In the genomic region with DNA sequence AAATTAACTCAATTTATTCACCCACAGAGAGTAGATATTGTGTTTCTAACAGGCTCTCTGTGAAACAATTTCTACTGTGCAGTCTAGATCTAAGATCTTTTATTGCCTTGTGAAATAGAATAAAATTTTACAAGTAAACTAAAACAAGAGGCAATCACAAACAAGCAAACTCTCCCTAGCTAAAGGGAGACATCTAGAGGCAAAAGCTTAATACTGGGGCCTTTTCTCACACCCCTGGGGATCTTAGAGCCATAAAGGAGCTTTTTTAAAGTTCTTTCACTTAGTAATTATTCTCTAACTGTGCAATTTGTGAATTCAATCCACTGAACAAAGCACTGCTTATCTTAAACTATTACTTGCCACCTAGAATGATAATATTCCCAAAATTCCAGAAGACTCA, we compare ENCODE assay signal across 11 cellular contexts. TPM values are rescaled to one million over a fixed set of nuclear protein-coding genes. Genes with fewer than 3 reads are reported as not detected.
DNase-seq lines count a peak whose midpoint lies in the region; ATAC-seq, FAIRE-seq and TF ChIP-seq lines count a peak whose summit lies in the region.
"Had no signal": no experiment of that assay in that cellular context is flagged by ENCODE, and none has a peak within 500 bp of the region (broad histone marks: within the 10 kb centered on the region; RNA-seq: fewer than 3 reads in every experiment).

No MANE protein-coding gene starts in this region.

- H3K9me3 ChIP-seq in OCI-LY3 (ENCODE audit: insufficient read depth, low read length) (no peaks in the 10 kb centered on the region), H1 (ENCODE audit: insufficient read depth in 2 of 2, low read depth in 1 of 2, low read length in 1 of 2) (no peaks in the 10 kb centered on the region), smooth muscle cell (replicated peaks; ENCODE audit: low read depth) (no peaks in the 10 kb centered on the region)

- H3K56ac ChIP-seq in H1 (replicated peaks; ENCODE audit: insufficient read length, low read depth, low read length), result no peak overlapping the region

- H3K14ac ChIP-seq in H1 (ENCODE audit: insufficient read length), result no peak overlapping the region

- H3K36me3 ChIP-seq in OCI-LY3 (replicated peaks; ENCODE audit: low read depth, low read length) (peaks cover 23% of the 10 kb centered on the region), H1 (ENCODE audit: control insufficient read depth in 2 of 4, insufficient read depth in 4 of 4, low read length in 3 of 4) (no peaks in the 10 kb centered on the region), smooth muscle cell (ENCODE audit: low read depth) (no peaks in the 10 kb centered on the region)

- no peak overlapping the region for H4K8ac ChIP-seq in H1 (ENCODE audit: extremely low read depth, insufficient read depth, low read length)

- no peak for TF ChIP-seq POLR2A in H1 (IDR thresholded peaks at IDR 0.05; ENCODE audit: control extremely low read depth in 1 of 2, low read depth in 2 of 2, low read length in 2 of 2)

- H2BK5ac ChIP-seq in H1 (ENCODE audit: low read depth, low read length), result no peak overlapping the region

- peak; percentile 35 for DNase-seq in NOMO-1 treated with DMSO at 0.1 percent for 48 hours (lab: John Stamatoyannopoulos, UW; ENCODE audit: unreplicated experiment)
- DNase-seq in NOMO-1 treated with dmso at 0.1 percent for 144 hours (lab: John Stamatoyannopoulos, UW; ENCODE audit: unreplicated experiment), result no peak
- no peak for DNase-seq in H1 (ENCODE audit: low read depth in 1 of 2, low spot score in 2 of 2)
- DNase-seq in smooth muscle cell (lab: John Stamatoyannopoulos, UW; ENCODE audit: unreplicated experiment), result no peak
- no peak for DNase-seq in HuH-7 (ENCODE audit: low spot score)
- DNase-seq in RPMI8226, result no peak
- DNase-seq: CD8-positive, alpha-beta T cell; Right ventricle myocardium superior had no signal

- peaks cover 12% of the 10 kb centered on the region for H3F3A ChIP-seq in smooth muscle cell (ENCODE audit: low read depth)

- CTCF ChIA-PET in H1 (lab: Charles Lee; ENCODE audit: partially characterized antibody), result interaction anchor here (0.5 to 2.5 kb wide), 14 partner anchors 10 to 265 kb away, joined by 3 to 12 read pairs (median 4); partner anchors contain the start of gene ALG9

- H3K18ac ChIP-seq in H1 (ENCODE audit: extremely low read depth, low read length), result no peak overlapping the region

- H3K9ac ChIP-seq in OCI-LY3 (ENCODE audit: low read length) (no peak overlapping the region), H1 (replicated peaks in 1 of 4; ENCODE audit: extremely low read depth in 1 of 4, low read depth in 3 of 4, low read length in 3 of 4) (no peak overlapping the region), smooth muscle cell (ENCODE audit: low read depth) (no peak overlapping the region)

- H3K79me1 ChIP-seq in H1 (ENCODE audit: low read depth, low read length), result no peaks in the 10 kb centered on the region

- no peak overlapping the region for H2AFZ ChIP-seq in OCI-LY3 (ENCODE audit: low read depth, low read length)
- no peak overlapping the region for H2AFZ ChIP-seq in H1 (ENCODE audit: low read length)
- H2AFZ ChIP-seq in smooth muscle cell (ENCODE audit: low read depth), result no peak overlapping the region

- no peaks in the 10 kb centered on the region for H3K79me2 ChIP-seq in OCI-LY3 (ENCODE audit: low read length)
- no peaks in the 10 kb centered on the region for H3K79me2 ChIP-seq in H1 (ENCODE audit: control insufficient read depth in 1 of 2, insufficient read depth in 2 of 2, low read length in 2 of 2)
- H3K79me2 ChIP-seq in smooth muscle cell (ENCODE audit: low read depth), result no peaks in the 10 kb centered on the region

- H2BK20ac ChIP-seq in H1 (ENCODE audit: low read length), result no peak overlapping the region

- POLR2A ChIA-PET in H1 (lab: Charles Lee; ENCODE audit: partially characterized antibody), result interaction anchor here (0.7 kb wide), 1 partner anchor 10 kb away, joined by 3 read pairs; no protein-coding TSS in a partner anchor

- H3K23me2 ChIP-seq in H1 (ENCODE audit: low read depth, low read length), result no peaks in the 10 kb centered on the region

- H3K4me3 ChIP-seq in OCI-LY3 (ENCODE audit: low read length) (no peak overlapping the region), H1 (ENCODE audit: extremely low read depth in 1 of 4, insufficient read depth in 2 of 4, low read depth in 3 of 4, low read length in 4 of 4) (no peak overlapping the region), smooth muscle cell (no peak overlapping the region)

- no peak overlapping the region for H3K4me2 ChIP-seq in OCI-LY3 (ENCODE audit: low read length)
- H3K4me2 ChIP-seq in H1 (ENCODE audit: insufficient read depth in 1 of 2, low read depth in 2 of 2, low read length in 2 of 2), result no peak overlapping the region
- no peak overlapping the region for H3K4me2 ChIP-seq in smooth muscle cell

- H4K91ac ChIP-seq in H1 (replicated peaks; ENCODE audit: insufficient read length, low read length), result no peak overlapping the region

- H2BK12ac ChIP-seq in H1 (ENCODE audit: low read depth, low read length), result no peak overlapping the region

- H3K4ac ChIP-seq in H1 (replicated peaks; ENCODE audit: insufficient read length, low read depth, low read length), result no peak overlapping the region

- no peak overlapping the region for H3K23ac ChIP-seq in H1 (ENCODE audit: insufficient read length)

- H4K20me1 ChIP-seq in OCI-LY3 (ENCODE audit: insufficient read depth, low read length) (no peaks in the 10 kb centered on the region), H1 (replicated peaks in 1 of 2; ENCODE audit: control insufficient read depth in 1 of 2, insufficient read depth in 2 of 2, low read length in 2 of 2) (no peaks in the 10 kb centered on the region), smooth muscle cell (ENCODE audit: low read depth) (peaks cover under 1% of the 10 kb centered on the region)

- no peak for TF ChIP-seq EP300 in H1 (IDR thresholded peaks at IDR 0.05; ENCODE audit: borderline replicate concordance in 1 of 2, low read depth in 2 of 2, low read length in 2 of 2)

- TF ChIP-seq CTCF in OCI-LY3 (IDR thresholded peaks at IDR 0.05; ENCODE audit: low read depth, low read length) (peak; percentile 51), H1 (IDR thresholded peaks at IDR 0.05; ENCODE audit: control extremely low read depth in 1 of 3, insufficient read depth in 1 of 3, low read depth in 1 of 3, low read length in 3 of 3) (peak in 2 of 3 experiments; percentile 18 to 41; a peak in 2 of 4 replicates), smooth muscle cell (IDR thresholded peaks at IDR 0.05; ENCODE audit: borderline replicate concordance, insufficient read depth, poor library complexity, severe bottlenecking) (peak; percentile 25)

- H3K27me3 ChIP-seq in OCI-LY3 (ENCODE audit: low read depth, low read length) (no peaks in the 10 kb centered on the region), H1 (replicated peaks in 1 of 4; ENCODE audit: control insufficient read depth in 3 of 4, extremely low read depth in 1 of 4, insufficient read depth in 3 of 4, low read length in 3 of 4) (no peaks in the 10 kb centered on the region), smooth muscle cell (ENCODE audit: low read depth) (no peaks in the 10 kb centered on the region)

- H3K27ac ChIP-seq in OCI-LY3 (ENCODE audit: low read length), result no peak overlapping the region
- H3K27ac ChIP-seq in H1 (ENCODE audit: low read depth, low read length), result no peak overlapping the region
- H3K27ac ChIP-seq in smooth muscle cell (ENCODE audit: low read depth), result no peak overlapping the region

- no peak for ATAC-seq in GM19324 (IDR thresholded peaks at IDR 0.05; ENCODE audit: low FRiP score, unreplicated experiment)
- ATAC-seq: activated T-helper 17 cell treated with anti-CD3 and anti-CD28 coated beads, Interleukin-2, amount 50 U/mL, for 72 hours; CD8-positive, alpha-beta T cell had no signal

- TF ChIP-seq RAD21 in H1 (IDR thresholded peaks at IDR 0.05 in 1 of 2, conservative IDR thresholded peaks at IDR 0.05 in 1 of 2; ENCODE audit: low read depth in 2 of 2, low read length in 2 of 2), result peak; percentile 40 to 56

- H3K4me1 ChIP-seq in OCI-LY3 (ENCODE audit: low read length), result no peaks in the 10 kb centered on the region
- H3K4me1 ChIP-seq in H1 (replicated peaks in 1 of 4; ENCODE audit: control insufficient read depth in 3 of 4, insufficient read depth in 4 of 4, low read length in 3 of 4), result no peaks in the 10 kb centered on the region; a peak in 1 of 7 replicates
- peaks cover 8% of the 10 kb centered on the region for H3K4me1 ChIP-seq in smooth muscle cell (ENCODE audit: low read depth)

- no peak overlapping the region for H4K5ac ChIP-seq in H1 (ENCODE audit: insufficient read length, low read depth, low read length)

- H2BK120ac ChIP-seq in H1 (replicated peaks; ENCODE audit: low read depth, low read length), result no peak overlapping the region

- H2AK5ac ChIP-seq in H1 (ENCODE audit: low read depth, low read length), result no peak overlapping the region

- no peak overlapping the region for H2BK15ac ChIP-seq in H1 (ENCODE audit: low read length)

- FAIRE-seq in H1 (lab: Jason Lieb, UNC), result no peak

RNA-seq across cellular contexts. Expression of gene ALG9, which starts 19.7 kb away (rescaled TPM):
- 16.4 and 23.5 TPM in 2 replicates for total RNA-seq in H1 (2021; fragmentation: NEBNext Ultra II Directional; extraction: Animal tissue kit (Norgen Biotek cat#: 25700))
- polyA plus RNA-seq in H1 (2011; rRNA removed), result 17.8 and 24.5 TPM in 2 replicates
- polyA plus RNA-seq in H1 (2011; cell fraction: cytosol; rRNA removed), result 21.5 TPM
- polyA plus RNA-seq in H1 (2011; cell fraction: nucleus; rRNA removed), result 14.6 TPM
- polyA plus RNA-seq in H1 (2012, experiment 1 of 2), result 17.9 to 23.4 TPM (median 20.5 TPM) in 4 replicates
- polyA plus RNA-seq in H1 (2012, experiment 2 of 2), result 13.5 TPM
- polyA plus RNA-seq in H1 (2013, experiment 1 of 2), result 42.8 TPM
- polyA plus RNA-seq in H1 (2013, experiment 2 of 2), result 46.7 TPM
- polyA minus RNA-seq in H1 (2011; rRNA and poly(A)+ RNA removed), result 33.8 and 40.4 TPM in 2 replicates
- 12.5 TPM for polyA minus RNA-seq in H1 (2011; cell fraction: cytosol; rRNA and poly(A)+ RNA removed)
- 18.6 TPM for polyA minus RNA-seq in H1 (2011; cell fraction: nucleus; rRNA and poly(A)+ RNA removed)
- 97.2 and 116 TPM in 2 replicates for total RNA-seq in smooth muscle cell
- polyA plus RNA-seq in smooth muscle cell, result 70.5 and 73.2 TPM in 2 replicates

RNA-seq across cellular contexts. Expression of gene FDXACB1, which starts 27.3 kb away (rescaled TPM):
- 2.3 and 2.4 TPM in 2 replicates for total RNA-seq in H1 (2021; fragmentation: NEBNext Ultra II Directional; extraction: Animal tissue kit (Norgen Biotek cat#: 25700))
- 0.85 and 1.4 TPM in 2 replicates for polyA plus RNA-seq in H1 (2011; rRNA removed)
- 1.6 TPM for polyA plus RNA-seq in H1 (2011; cell fraction: cytosol; rRNA removed)
- 1.3 TPM for polyA plus RNA-seq in H1 (2011; cell fraction: nucleus; rRNA removed)
- 1.6 to 2.3 TPM (median 1.9 TPM) in 4 replicates for polyA plus RNA-seq in H1 (2012, experiment 1 of 2)
- polyA plus RNA-seq in H1 (2012, experiment 2 of 2), result 0.55 TPM
- polyA plus RNA-seq in H1 (2013, experiment 1 of 2), result 1.7 TPM
- polyA plus RNA-seq in H1 (2013, experiment 2 of 2), result 1.5 TPM
- polyA minus RNA-seq in H1 (2011; rRNA and poly(A)+ RNA removed), result 1.7 and 2.9 TPM in 2 replicates
- 1.9 TPM for polyA minus RNA-seq in H1 (2011; cell fraction: cytosol; rRNA and poly(A)+ RNA removed)
- 2.2 TPM for polyA minus RNA-seq in H1 (2011; cell fraction: nucleus; rRNA and poly(A)+ RNA removed)
- total RNA-seq in smooth muscle cell, result 2.1 and 2.3 TPM in 2 replicates
- polyA plus RNA-seq in smooth muscle cell, result 1.3 and 2.1 TPM in 2 replicates

RNA-seq across cellular contexts. Expression of gene CFAP68, which starts 27.7 kb away (rescaled TPM):
- 21.4 and 22.6 TPM in 2 replicates for total RNA-seq in H1 (2021; fragmentation: NEBNext Ultra II Directional; extraction: Animal tissue kit (Norgen Biotek cat#: 25700))
- polyA plus RNA-seq in H1 (2011; rRNA removed) (28.7 and 43.1 TPM in 2 replicates), smooth muscle cell (17.6 and 19.2 TPM in 2 replicates)
- 29.0 TPM for polyA plus RNA-seq in H1 (2011; cell fraction: cytosol; rRNA removed)
- 20.6 TPM for polyA plus RNA-seq in H1 (2011; cell fraction: nucleus; rRNA removed)
- 31.1 to 42.7 TPM (median 37.9 TPM) in 4 replicates for polyA plus RNA-seq in H1 (2012, experiment 1 of 2)
- 12.3 TPM for polyA plus RNA-seq in H1 (2012, experiment 2 of 2)
- 44.8 TPM for polyA plus RNA-seq in H1 (2013, experiment 1 of 2)
- polyA plus RNA-seq in H1 (2013, experiment 2 of 2), result 49.2 TPM
- 24.7 and 47.9 TPM in 2 replicates for polyA minus RNA-seq in H1 (2011; rRNA and poly(A)+ RNA removed)
- 7.2 TPM for polyA minus RNA-seq in H1 (2011; cell fraction: cytosol; rRNA and poly(A)+ RNA removed)
- 13.5 TPM for polyA minus RNA-seq in H1 (2011; cell fraction: nucleus; rRNA and poly(A)+ RNA removed)
- 2.7 and 10.5 TPM in 2 replicates for total RNA-seq in smooth muscle cell

RNA-seq across cellular contexts. Expression of gene CRYAB, which starts 59.9 kb away (rescaled TPM):
- 2.0 and 4.0 TPM in 2 replicates for total RNA-seq in H1 (2021; fragmentation: NEBNext Ultra II Directional; extraction: Animal tissue kit (Norgen Biotek cat#: 25700))
- 1.9 and 2.9 TPM in 2 replicates for polyA plus RNA-seq in H1 (2011; rRNA removed)
- polyA plus RNA-seq in H1 (2011; cell fraction: cytosol; rRNA removed), result 1.4 TPM
- 2.9 TPM for polyA plus RNA-seq in H1 (2011; cell fraction: nucleus; rRNA removed)
- 1.6 to 4.0 TPM (median 2.3 TPM) in 4 replicates for polyA plus RNA-seq in H1 (2012, experiment 1 of 2)
- 2.0 TPM for polyA plus RNA-seq in H1 (2012, experiment 2 of 2)
- 1.6 TPM for polyA plus RNA-seq in H1 (2013, experiment 1 of 2)
- 2.0 TPM for polyA plus RNA-seq in H1 (2013, experiment 2 of 2)
- polyA minus RNA-seq in H1 (2011; rRNA and poly(A)+ RNA removed), result 0.34 and 0.69 TPM in 2 replicates
- not detected for polyA minus RNA-seq in H1 (2011; cell fraction: cytosol; rRNA and poly(A)+ RNA removed)
- not detected for polyA minus RNA-seq in H1 (2011; cell fraction: nucleus; rRNA and poly(A)+ RNA removed)
- 26.6 and 47.4 TPM in 2 replicates for total RNA-seq in smooth muscle cell
- 97.4 and 125 TPM in 2 replicates for polyA plus RNA-seq in smooth muscle cell
- total RNA-seq: activated T-helper 17 cell treated with anti-CD3 and anti-CD28 coated beads, Interleukin-2, amount 50 U/mL, for 72 hours; CD8-positive, alpha-beta T cell had no signal
